18 cellular contexts compared by ENCODE assay signal in genomic region chr6:108200631-108201030, GRCh38. TPM values are rescaled to one million over a fixed set of nuclear protein-coding genes. Genes with fewer than 3 reads are reported as not detected.
DNase-seq lines count a peak whose midpoint lies in the region; ATAC-seq and TF ChIP-seq lines count a peak whose summit lies in the region.
"Had no signal": no experiment of that assay in that cellular context is flagged by ENCODE, and none has a peak within 500 bp of the region (broad histone marks: within the 10 kb centered on the region; RNA-seq: fewer than 3 reads in every experiment).

No MANE protein-coding gene starts in this region.

- no peak overlapping the region for H3K4me3 Mint-ChIP-seq in MCF 10A (ENCODE audit: unreplicated experiment)
- no peak overlapping the region for H3K4me3 Mint-ChIP-seq in type B pancreatic cell
- H3K4me3 Mint-ChIP-seq: activated CD4-positive, alpha-beta T cell treated with anti-CD3 and anti-CD28 coated beads, Interleukin-2, amount 10 ng/mL, durations not matched to agents 24 days and 14 days; activated T-cell treated with anti-CD3 and anti-CD28 coated beads, Interleukin-2, amount 50 U/mL, for 72 hours; T-helper 2 cell treated with Interferon-gamma antibody and Interleukin-4, amounts not matched to agents 5 μg/mL and 100 μg/mL, for 36 hours had no signal

- in situ Hi-C loops in astrocyte of the cerebellum (cut with HindIII; ENCODE audit: low sequenced_read_pairs) (loop anchor here (5.0 kb wide), 1 partner anchor 48 kb away; no protein-coding TSS in a partner anchor), GM23248 (cut with MboI) (no loop called here)

- no peak for TF ChIP-seq CTCF in MCF 10A (IDR thresholded peaks at IDR 0.05; ENCODE audit: unreplicated experiment)
- no peak for TF ChIP-seq CTCF in breast epithelium (IDR thresholded peaks at IDR 0.05)
- no peak for TF ChIP-seq CTCF in astrocyte of the cerebellum (IDR thresholded peaks at IDR 0.05; ENCODE audit: low read depth, low read length, missing control alignments)
- TF ChIP-seq CTCF in foreskin keratinocyte (conservative IDR thresholded peaks at IDR 0.05) = no peak
- TF ChIP-seq CTCF in type B pancreatic cell (conservative IDR thresholded peaks at IDR 0.05) = no peak

- no peak overlapping the region for H3K4me2 ChIP-seq in GM23248 (ENCODE audit: unreplicated experiment)

- H3K27me3 ChIP-seq in breast epithelium = no peaks in the 10 kb centered on the region
- H3K27me3 ChIP-seq in foreskin keratinocyte = no peaks in the 10 kb centered on the region
- no peaks in the 10 kb centered on the region for H3K27me3 ChIP-seq in GM23248 (replicated peaks; ENCODE audit: insufficient read depth)
- H3K27me3 ChIP-seq: adrenal gland, thyroid gland had no signal

- POLR2A ChIA-PET in MCF 10A (lab: Yijun Ruan, JAX) = interaction anchor here (0.9 to 1.0 kb wide), 3 partner anchors 13 to 243 kb away, joined by 3 to 5 read pairs (median 3); partner anchors contain the start of genes SEC63 and SNX3

- no peaks in the 10 kb centered on the region for H3F3A ChIP-seq in GM23248 (ENCODE audit: insufficient read depth)

- BruUV-seq in MCF 10A (replicated peaks; lab: Mats Ljungman, UMichigan) = no TSS peak

- peak; percentile 18 for ATAC-seq in foreskin keratinocyte
- ATAC-seq in HG02571 (IDR thresholded peaks at IDR 0.05; ENCODE audit: unreplicated experiment) = no peak
- no peak for ATAC-seq in HG02973 (IDR thresholded peaks at IDR 0.05; ENCODE audit: unreplicated experiment)
- ATAC-seq: activated T-cell treated with anti-CD3 and anti-CD28 coated beads, Interleukin-2, amount 50 U/mL, for 72 hours had no signal

- DNase-seq in MCF 10A (ENCODE audit: unreplicated experiment) (peak; percentile 93), breast epithelium (ENCODE audit: low spot score in 2 of 2) (no peak), astrocyte of the cerebellum (ENCODE audit: low read depth) (peak; percentile 62), foreskin keratinocyte (peak; percentile 15 to 35), type B pancreatic cell (ENCODE audit: extremely low spot score, unreplicated experiment) (no peak), GM23248 (no peak)
- DNase-seq: activated CD4-positive, alpha-beta T cell treated with anti-CD3 and anti-CD28 coated beads, Interleukin-2, amount 10 ng/mL, durations not matched to agents 24 days and 14 days; activated T-cell treated with anti-CD3 and anti-CD28 coated beads, Interleukin-2, amount 50 U/mL, for 72 hours; adrenal gland; glutamatergic neuron; NCI-H345; stimulated activated CD4-positive, alpha-beta T cell treated with anti-CD3 and anti-CD28 coated beads, Interleukin-2, amount 100 ng/mL, for 24 hours; stimulated activated CD8-positive, alpha-beta memory T cell treated with anti-CD3 and anti-CD28 coated beads, Interleukin-4, amount 100 ng/mL, for 48 hours; thyroid gland had no signal

- CTCF ChIA-PET in MCF 10A (lab: Yijun Ruan, JAX) = interaction anchor here (0.5 to 0.7 kb wide), 3 partner anchors 220 to 938 kb away, joined by 3 to 4 read pairs (median 3); no protein-coding TSS in a partner anchor

- H3K4me3 ChIP-seq in breast epithelium = no peak overlapping the region
- no peak overlapping the region for H3K4me3 ChIP-seq in astrocyte of the cerebellum (ENCODE audit: low read depth, low read length)
- no peak overlapping the region for H3K4me3 ChIP-seq in GM23248
- H3K4me3 ChIP-seq: adrenal gland, thyroid gland had no signal

- H3K9me3 Mint-ChIP-seq in MCF 10A (ENCODE audit: unreplicated experiment) (no peaks in the 10 kb centered on the region), type B pancreatic cell (no peaks in the 10 kb centered on the region)
- H3K9me3 Mint-ChIP-seq: activated CD4-positive, alpha-beta T cell treated with anti-CD3 and anti-CD28 coated beads, Interleukin-2, amount 10 ng/mL, durations not matched to agents 24 days and 14 days; activated T-cell treated with anti-CD3 and anti-CD28 coated beads, Interleukin-2, amount 50 U/mL, for 72 hours; T-helper 2 cell treated with Interferon-gamma antibody and Interleukin-4, amounts not matched to agents 5 μg/mL and 100 μg/mL, for 36 hours had no signal

- H3K36me3 ChIP-seq in breast epithelium = no peaks in the 10 kb centered on the region
- no peaks in the 10 kb centered on the region for H3K36me3 ChIP-seq in GM23248 (ENCODE audit: low read depth)
- H3K36me3 ChIP-seq: adrenal gland, thyroid gland had no signal

- H3K4me1 Mint-ChIP-seq in MCF 10A (ENCODE audit: insufficient read depth, unreplicated experiment) (peaks cover 9% of the 10 kb centered on the region), type B pancreatic cell (ENCODE audit: unreplicated experiment) (peaks cover 8% of the 10 kb centered on the region)
- H3K4me1 Mint-ChIP-seq: activated CD4-positive, alpha-beta T cell treated with anti-CD3 and anti-CD28 coated beads, Interleukin-2, amount 10 ng/mL, durations not matched to agents 24 days and 14 days had no signal

- H3K4me1 ChIP-seq in breast epithelium (no peaks in the 10 kb centered on the region), foreskin keratinocyte (no peaks in the 10 kb centered on the region), GM23248 (ENCODE audit: insufficient read depth) (no peaks in the 10 kb centered on the region)
- H3K4me1 ChIP-seq: adrenal gland, thyroid gland had no signal

- intact Hi-C loops in MCF 10A (cut with micrococcal nuclease) = no loop called here
- intact Hi-C loops in breast epithelium (cut with DNase I; ENCODE audit: low total_unique reads) = no loop called here

- no peak overlapping the region for H2AFZ ChIP-seq in GM23248

- H3K79me2 ChIP-seq in GM23248 (ENCODE audit: insufficient read depth) = no peaks in the 10 kb centered on the region

- H3K27ac Mint-ChIP-seq in MCF 10A (ENCODE audit: low read depth, unreplicated experiment) (peak overlapping the region; percentile 40), type B pancreatic cell (peak overlapping the region; percentile 30)
- H3K27ac Mint-ChIP-seq: activated CD4-positive, alpha-beta T cell treated with anti-CD3 and anti-CD28 coated beads, Interleukin-2, amount 10 ng/mL, durations not matched to agents 24 days and 14 days; activated T-cell treated with anti-CD3 and anti-CD28 coated beads, Interleukin-2, amount 50 U/mL, for 72 hours; T-helper 2 cell treated with Interferon-gamma antibody and Interleukin-4, amounts not matched to agents 5 μg/mL and 100 μg/mL, for 36 hours had no signal

- H3K9me3 ChIP-seq in breast epithelium (no peaks in the 10 kb centered on the region), GM23248 (ENCODE audit: low read depth) (no peaks in the 10 kb centered on the region)
- H3K9me3 ChIP-seq: adrenal gland, thyroid gland had no signal

- H3K27ac ChIP-seq in breast epithelium = no peak overlapping the region
- H3K27ac ChIP-seq in foreskin keratinocyte = no peak overlapping the region
- no peak overlapping the region for H3K27ac ChIP-seq in GM23248
- H3K27ac ChIP-seq: adrenal gland, thyroid gland had no signal

- 81 to 85% methylated on average over 7 of the region's 7 CpGs for WGBS in GM23248 (ENCODE audit: low coverage in 1 of 2, low lambda C conversion rate in 2 of 2, missing lambda C conversion rate in 2 of 2), 2 experiments

- H3K27me3 Mint-ChIP-seq in MCF 10A (ENCODE audit: insufficient read depth, unreplicated experiment) = no peaks in the 10 kb centered on the region
- no peaks in the 10 kb centered on the region for H3K27me3 Mint-ChIP-seq in type B pancreatic cell
- H3K27me3 Mint-ChIP-seq: activated CD4-positive, alpha-beta T cell treated with anti-CD3 and anti-CD28 coated beads, Interleukin-2, amount 10 ng/mL, durations not matched to agents 24 days and 14 days had no signal

- H3K36me3 Mint-ChIP-seq in MCF 10A (ENCODE audit: insufficient read depth, unreplicated experiment) = no peaks in the 10 kb centered on the region
- peaks cover 4% of the 10 kb centered on the region for H3K36me3 Mint-ChIP-seq in type B pancreatic cell

- no peaks in the 10 kb centered on the region for H3K9me2 ChIP-seq in GM23248 (ENCODE audit: insufficient read depth)

- H3K9ac ChIP-seq in GM23248 = no peak overlapping the region

- no peaks in the 10 kb centered on the region for H4K20me1 ChIP-seq in GM23248 (ENCODE audit: insufficient read depth)

- TF ChIP-seq POLR2A in breast epithelium (IDR thresholded peaks at IDR 0.05) = no peak

RNA-seq across cellular contexts. Expression of gene NR2E1, which starts 34.8 kb away (rescaled TPM):
- total RNA-seq in MCF 10A (2022) = not detected in 2 replicates
- total RNA-seq in breast epithelium = under 1 TPM in 1 of 3 donors, not detected in 2; 0.33 TPM
- total RNA-seq in foreskin keratinocyte = not detected in 2 replicates
- polyA plus RNA-seq in foreskin keratinocyte = not detected in 2 replicates
- 0.26 TPM in 1 of 2 replicates, not detected in the other for total RNA-seq in type B pancreatic cell (ENCODE audit: low replicate concordance)
- total RNA-seq in GM23248 (2014; rRNA removed; shearing (Covaris generic)) = not detected in 2 replicates
- polyA plus RNA-seq in GM23248 (2016; fragmentation: Nextera tagmentation; extraction: Ambion mirVana) = not detected in 2 replicates
- total RNA-seq: activated CD4-positive, alpha-beta T cell treated with anti-CD3 and anti-CD28 coated beads, Interleukin-2, amount 10 ng/mL, durations not matched to agents 24 days and 14 days; activated T-cell treated with anti-CD3 and anti-CD28 coated beads, Interleukin-2, amount 50 U/mL, for 72 hours; pulmonary artery endothelial cell; thyroid gland had no signal

Comparison
In these comparisons a context has a peak if more than half of its experiments do, and no peak if none do; other contexts are left out.
1. DNase-seq: peak in MCF 10A (single experiment), astrocyte of the cerebellum (single experiment) and foreskin keratinocyte (2 of 2); none in breast epithelium (0 of 2), type B pancreatic cell (single experiment) and GM23248 (single experiment).